8 cellular contexts compared by ENCODE assay signal in genomic region chr9:78234810-78235209, GRCh38. TPM values are rescaled to one million over a fixed set of nuclear protein-coding genes. Genes with fewer than 3 reads are reported as not detected.
DNase-seq lines count a peak whose midpoint lies in the region; ATAC-seq and TF ChIP-seq lines count a peak whose summit lies in the region.

No MANE protein-coding gene starts in this region.

- ATAC-seq in activated CD8-positive, alpha-beta memory T cell treated with anti-CD3 and anti-CD28 coated beads, Interleukin-2, amount 10 ng/mL, durations not matched to agents 7 days and 5 days, result no peak

- H3K36me3 ChIP-seq in SJCRH30, result peaks cover 2% of the 10 kb centered on the region

- peaks cover 39% of the 10 kb centered on the region for H3K4me1 Mint-ChIP-seq in activated CD8-positive, alpha-beta memory T cell treated with anti-CD3 and anti-CD28 coated beads, Interleukin-2, amount 10 ng/mL, durations not matched to agents 7 days and 5 days

- peak overlapping the region; percentile 81; the same call in 1 of the 2 replicates for H3K4me3 ChIP-seq in GM08714 (ENCODE audit: low read length)
- peak overlapping the region; percentile 75 for H3K4me3 ChIP-seq in SJCRH30
- H3K4me3 ChIP-seq in fibroblast of mammary gland (ENCODE audit: control insufficient read depth, low read depth, low read length), result peak overlapping the region; percentile 71
- H3K4me3 ChIP-seq in skeletal muscle cell (ENCODE audit: low read depth, low read length), result peak overlapping the region; percentile 82

- H3K9me3 ChIP-seq in SJCRH30 (replicated peaks), result no peaks in the 10 kb centered on the region

- DNase-seq in SJCRH30 (no peak), fibroblast of mammary gland (ENCODE audit: low read depth) (peak; percentile 16), skeletal muscle cell (ENCODE audit: low read depth) (no peak), T-helper 9 cell (no peak), hippocampal formation (lab: John Stamatoyannopoulos, UW) (no peak)
- no peak for DNase-seq in stimulated activated CD4-positive, alpha-beta T cell treated with anti-CD3 and anti-CD28 coated beads, Interleukin-12 subunit alpha, Interleukin-12 subunit beta, amount 100 ng/mL, for 4 hours
- DNase-seq in activated CD8-positive, alpha-beta memory T cell treated with anti-CD3 and anti-CD28 coated beads, Interleukin-2, amount 10 ng/mL, durations not matched to agents 7 days and 5 days, result no peak

- no peak overlapping the region for H3K27ac ChIP-seq in SJCRH30

- no peaks in the 10 kb centered on the region for H3K27me3 ChIP-seq in SJCRH30

- no peak overlapping the region for H3K27ac Mint-ChIP-seq in activated CD8-positive, alpha-beta memory T cell treated with anti-CD3 and anti-CD28 coated beads, Interleukin-2, amount 10 ng/mL, durations not matched to agents 7 days and 5 days

- CTCF ChIA-PET in activated CD8-positive, alpha-beta memory T cell treated with anti-CD3 and anti-CD28 coated beads, Interleukin-2, amount 10 ng/mL, durations not matched to agents 7 days and 5 days (lab: Charles Lee), result interaction anchor here (2.7 kb wide), 1 partner anchor 19 kb away, joined by 8 read pairs; no protein-coding TSS in a partner anchor

- TF ChIP-seq CTCF in fibroblast of mammary gland (conservative IDR thresholded peaks at IDR 0.05; ENCODE audit: control insufficient read depth, insufficient read depth, low read depth, low read length), result no peak

- no peaks in the 10 kb centered on the region for H3K9me3 Mint-ChIP-seq in activated CD8-positive, alpha-beta memory T cell treated with anti-CD3 and anti-CD28 coated beads, Interleukin-2, amount 10 ng/mL, durations not matched to agents 7 days and 5 days (ENCODE audit: low read depth)

- no peak overlapping the region for H3K4me3 Mint-ChIP-seq in activated CD8-positive, alpha-beta memory T cell treated with anti-CD3 and anti-CD28 coated beads, Interleukin-2, amount 10 ng/mL, durations not matched to agents 7 days and 5 days

- peaks cover 4% of the 10 kb centered on the region; the same call in 1 of the 2 replicates for H3K4me1 ChIP-seq in SJCRH30

- no peaks in the 10 kb centered on the region for H3K27me3 Mint-ChIP-seq in activated CD8-positive, alpha-beta memory T cell treated with anti-CD3 and anti-CD28 coated beads, Interleukin-2, amount 10 ng/mL, durations not matched to agents 7 days and 5 days

- peaks cover 12% of the 10 kb centered on the region for H3K36me3 Mint-ChIP-seq in activated CD8-positive, alpha-beta memory T cell treated with anti-CD3 and anti-CD28 coated beads, Interleukin-2, amount 10 ng/mL, durations not matched to agents 7 days and 5 days

RNA-seq across cellular contexts. Expression of gene CEP78, which starts 1.1 kb away (rescaled TPM):
- 75.7 and 89.2 TPM in 2 replicates for total RNA-seq in SJCRH30 (2014; rRNA removed; shearing (Covaris generic))
- total RNA-seq in activated CD8-positive, alpha-beta memory T cell treated with anti-CD3 and anti-CD28 coated beads, Interleukin-2, amount 10 ng/mL, durations not matched to agents 7 days and 5 days, result 10 to 100 TPM; 44.4 to 54.0 TPM
